ENCODE assay signal across 30 cellular contexts in genomic region chr18:35392375-35392774, GRCh38. TPM values are rescaled to one million over a fixed set of nuclear protein-coding genes. Genes with fewer than 3 reads are reported as not detected.
DNase-seq lines count a peak whose midpoint lies in the region; ATAC-seq, FAIRE-seq and TF ChIP-seq lines count a peak whose summit lies in the region.
"Had no signal": no experiment of that assay in that cellular context is flagged by ENCODE, and none has a peak within 500 bp of the region (broad histone marks: within the 10 kb centered on the region; RNA-seq: fewer than 3 reads in every experiment).

No MANE protein-coding gene starts in this region.

- H3K27me3 ChIP-seq in HepG2 (ENCODE audit: control insufficient read depth in 1 of 2, insufficient read depth in 2 of 2, low read length in 2 of 2) (no peaks in the 10 kb centered on the region), right lobe of liver (no peaks in the 10 kb centered on the region), K562 (ENCODE audit: control insufficient read depth in 2 of 2, insufficient read depth in 2 of 2, low read length in 2 of 2) (peaks cover 4% of the 10 kb centered on the region in 2 experiments; a peak in 3 of 5 replicates)
- H3K27me3 ChIP-seq: BE2C; BLaER1; BLaER1 treated with 17β-estradiol and CSF1 and Interleukin-3, amounts not matched to agents 10 nM and 100 nM had no signal

- BruUV-seq in HepG2 (replicated peaks; lab: Mats Ljungman, UMichigan) (no TSS peak), K562 (replicated peaks; lab: Mats Ljungman, UMichigan) (no TSS peak)

- no peak for TF ChIP-seq POLR2A in HepG2 (IDR thresholded peaks at IDR 0.05; ENCODE audit: insufficient read depth in 1 of 2, low read depth in 2 of 2, low read length in 2 of 2)
- TF ChIP-seq POLR2A in right lobe of liver (IDR thresholded peaks at IDR 0.05), result no peak
- no peak for TF ChIP-seq POLR2A in K562 (conservative IDR thresholded peaks at IDR 0.05)

- H3K4me2 ChIP-seq in HepG2 (ENCODE audit: low read depth, low read length) (no peak overlapping the region), K562 (ENCODE audit: insufficient read depth, low read length) (no peak overlapping the region)
- H3K4me2 ChIP-seq: A549; BLaER1; BLaER1 treated with 17β-estradiol and CSF1 and Interleukin-3, amounts not matched to agents 10 nM and 100 nM had no signal

- no peaks in the 10 kb centered on the region for H4K20me1 ChIP-seq in HepG2 (ENCODE audit: insufficient read depth, low read length)
- no peaks in the 10 kb centered on the region for H4K20me1 ChIP-seq in K562 (replicated peaks; ENCODE audit: control insufficient read depth, insufficient read depth, low read length)
- H4K20me1 ChIP-seq: BLaER1; BLaER1 treated with 17β-estradiol and CSF1 and Interleukin-3, amounts not matched to agents 10 nM and 100 nM had no signal

- H3K4me1 ChIP-seq in HepG2 (ENCODE audit: insufficient read depth, low read length), result no peaks in the 10 kb centered on the region
- no peaks in the 10 kb centered on the region for H3K4me1 ChIP-seq in right lobe of liver
- H3K4me1 ChIP-seq in K562 (replicated peaks in 1 of 2; ENCODE audit: control insufficient read depth in 2 of 2, insufficient read depth in 2 of 2, low read length in 2 of 2), result no peaks in the 10 kb centered on the region
- H3K4me1 ChIP-seq: BE2C, BLaER1, Caco-2 had no signal

- TF ChIP-seq EP300 in HepG2 (IDR thresholded peaks at IDR 0.05; ENCODE audit: low read depth in 2 of 2, low read length in 2 of 2), result no peak
- TF ChIP-seq EP300 in HepG2 (CRISPR knock-in tag; IDR thresholded peaks at IDR 0.05; ENCODE audit: borderline replicate concordance), result no peak
- no peak for TF ChIP-seq EP300 in K562 (IDR thresholded peaks at IDR 0.05; ENCODE audit: low read length)

- no peak overlapping the region for H3K9ac ChIP-seq in HepG2 (ENCODE audit: insufficient read depth, low read depth, low read length)
- H3K9ac ChIP-seq in K562 (ENCODE audit: insufficient read depth in 1 of 2, low read depth in 2 of 2, low read length in 2 of 2), result no peak overlapping the region
- H3K9ac ChIP-seq: BLaER1; BLaER1 treated with 17β-estradiol and CSF1 and Interleukin-3, amounts not matched to agents 10 nM and 100 nM had no signal

- no peak overlapping the region for H3K4me3 ChIP-seq in HepG2 (replicated peaks in 1 of 3; ENCODE audit: insufficient read depth in 1 of 3, low read depth in 2 of 3, low read length in 3 of 3)
- H3K4me3 ChIP-seq in right lobe of liver, result no peak overlapping the region
- H3K4me3 ChIP-seq in K562, result no peak overlapping the region
- H3K4me3 ChIP-seq: A549; BLaER1; BLaER1 treated with 17β-estradiol and CSF1 and Interleukin-3, amounts not matched to agents 10 nM and 100 nM had no signal

- H3K27ac ChIP-seq in HepG2 (ENCODE audit: extremely low read length, insufficient read depth, low read length) (no peak overlapping the region), right lobe of liver (no peak overlapping the region), K562 (ENCODE audit: extremely low read depth, low read depth, low read length) (no peak overlapping the region)
- H3K27ac ChIP-seq: 22Rv1; A549; BLaER1; BLaER1 treated with 17β-estradiol and CSF1 and Interleukin-3, amounts not matched to agents 10 nM and 100 nM; C4-2B had no signal

- FAIRE-seq in HepG2 (lab: Jason Lieb, UNC), result no peak
- FAIRE-seq in K562 (lab: Jason Lieb, UNC), result no peak
- FAIRE-seq: A204.1, A549 had no signal

- no peaks in the 10 kb centered on the region for H3K79me2 ChIP-seq in HepG2 (ENCODE audit: insufficient read depth, low read length)
- H3K79me2 ChIP-seq in K562 (ENCODE audit: control insufficient read depth, insufficient read depth, low read length), result no peaks in the 10 kb centered on the region

- TF ChIP-seq CTCF in HepG2 (CRISPR knock-in tag; IDR thresholded peaks at IDR 0.05), result no peak
- no peak for TF ChIP-seq CTCF in right lobe of liver (IDR thresholded peaks at IDR 0.05)
- TF ChIP-seq CTCF in K562 (IDR thresholded peaks at IDR 0.05 in 2 of 3, conservative IDR thresholded peaks at IDR 0.05 in 1 of 3; ENCODE audit: insufficient read depth in 2 of 3, low read depth in 1 of 3, low read length in 3 of 3), result no peak

- H3K36me3 ChIP-seq in HepG2 (replicated peaks in 1 of 2; ENCODE audit: control insufficient read depth in 1 of 2, insufficient read depth in 2 of 2, low read length in 2 of 2), result no peaks in the 10 kb centered on the region
- no peaks in the 10 kb centered on the region for H3K36me3 ChIP-seq in right lobe of liver
- H3K36me3 ChIP-seq in K562 (ENCODE audit: control insufficient read depth, insufficient read depth, low read length), result no peaks in the 10 kb centered on the region
- H3K36me3 ChIP-seq: BE2C; BLaER1; BLaER1 treated with 17β-estradiol and CSF1 and Interleukin-3, amounts not matched to agents 10 nM and 100 nM had no signal

- CTCF ChIA-PET in HepG2 (lab: Yijun Ruan, JAX; ENCODE audit: low intra/inter-chr PET ratio, low total read pairs) (no interaction called here), K562 (lab: Yijun Ruan, JAX; ENCODE audit: low intra/inter-chr PET ratio) (no interaction called here)

- intact Hi-C loops in HepG2 (cut with micrococcal nuclease; ENCODE audit: unreplicated experiment) (no loop called here), right lobe of liver (cut with DNase I) (loop anchor here in 1 of 2 donors (10.0 kb wide), 1 partner anchor 122 kb away; no protein-coding TSS in a partner anchor), K562 (cut with micrococcal nuclease) (no loop called here)

- DNase-seq in HepG2 (ENCODE audit: low spot score) (no peak), right lobe of liver (no peak), K562 (ENCODE audit: extremely low read depth in 1 of 4, low spot score in 3 of 4) (no peak)
- no peak for DNase-seq in activated CD4-positive, alpha-beta T cell treated with anti-CD3 and anti-CD28 coated beads, Interleukin-2, amount 50 U/mL, for 1 hour
- DNase-seq: 8988T; ACHN; AML-193; BE2C; C1 segment of cervical spinal cord; Caco-2; Calu3; CD4-positive, alpha-beta memory T cell; CD4-positive, alpha-beta T cell; CD4-positive, CD25-positive, alpha-beta regulatory T cell; CD8-positive, alpha-beta memory T cell; CD8-positive, alpha-beta T cell; COR-L47; DMS 273 treated with DMSO at 0.1 percent for 48 hours; DMS153; DMS53; DMS79; DMS79 treated with DMSO at 0.1 percent for 48 hours; DND-41; EL had no signal

- no peaks in the 10 kb centered on the region for H3K9me1 ChIP-seq in K562 (ENCODE audit: control insufficient read depth, insufficient read depth, low read length)

- POLR2A ChIA-PET in HepG2 (lab: Yijun Ruan, JAX) (no interaction called here), K562 (lab: Yijun Ruan, JAX) (no interaction called here)

- H3K9me3 ChIP-seq in HepG2 (ENCODE audit: low read length) (no peaks in the 10 kb centered on the region), right lobe of liver (no peaks in the 10 kb centered on the region), K562 (replicated peaks; ENCODE audit: control insufficient read depth, insufficient read depth, low read depth, low read length) (no peaks in the 10 kb centered on the region)
- H3K9me3 ChIP-seq: A549; BE2C; BLaER1; BLaER1 treated with 17β-estradiol and CSF1 and Interleukin-3, amounts not matched to agents 10 nM and 100 nM; Caco-2 had no signal

- in situ Hi-C loops in HepG2 (cut with HindIII; ENCODE audit: extremely low pct_ligation_motif_present, low pct_unique_long_range_greater_than_20kb) (loop anchor here (25.0 kb wide), 1 partner anchor 570 kb away; the partner anchor contains the start of gene RMP24), K562 (cut with MboI) (loop anchor here (10.0 kb wide), 1 partner anchor 362 kb away; no protein-coding TSS in a partner anchor)

- H2AFZ ChIP-seq in HepG2 (ENCODE audit: low read length) (no peak overlapping the region), K562 (ENCODE audit: low read depth, low read length) (no peak overlapping the region)

- no peak for ATAC-seq in HepG2
- ATAC-seq in right lobe of liver, result no peak
- ATAC-seq in K562, result no peak
- ATAC-seq: A549; CD8-positive, alpha-beta T cell had no signal

- no peak for TF ChIP-seq RAD21 in HepG2 (CRISPR knock-in tag; IDR thresholded peaks at IDR 0.05)
- no peak for TF ChIP-seq RAD21 in K562 (CRISPR knock-in tag; conservative IDR thresholded peaks at IDR 0.05 in 1 of 2, IDR thresholded peaks at IDR 0.05 in 1 of 2)

RNA-seq across cellular contexts. Expression of gene ZNF396, which starts 15.2 kb away (rescaled TPM):
- 0.75 and 1.6 TPM in 2 replicates for total RNA-seq in HepG2 (2016; rRNA removed; fragmentation: Illumina TruSeq; extraction: Trizol)
- total RNA-seq in HepG2 (2016; cell fraction: cytosol; rRNA removed; fragmentation: Illumina TruSeq; extraction: Trizol; ENCODE audit: low read depth), result 0.18 and 0.40 TPM in 2 replicates
- total RNA-seq in HepG2 (2016; cell fraction: insoluble cytoplasmic fraction; rRNA removed; fragmentation: Illumina TruSeq; extraction: Trizol), result 1.2 TPM in 2 replicates
- total RNA-seq in HepG2 (2016; cell fraction: membrane; rRNA removed; fragmentation: Illumina TruSeq; extraction: Trizol), result 0.69 and 0.93 TPM in 2 replicates
- total RNA-seq in HepG2 (2016; cell fraction: nucleus; rRNA removed; fragmentation: Illumina TruSeq; extraction: Trizol), result 0.78 and 1.1 TPM in 2 replicates
- polyA plus RNA-seq in HepG2 (2011; rRNA removed), result 0.25 and 0.47 TPM in 2 replicates
- 0.17 and 0.27 TPM in 2 replicates for polyA plus RNA-seq in HepG2 (2011; cell fraction: cytosol; rRNA removed)
- 0.31 and 0.80 TPM in 2 replicates for polyA plus RNA-seq in HepG2 (2011; cell fraction: nucleus; rRNA removed)
- polyA plus RNA-seq in HepG2 (2012), result 0.39 and 0.67 TPM in 2 replicates
- 0.05 and 0.12 TPM in 2 replicates for polyA plus RNA-seq in HepG2 (2016; cell fraction: cytosol; fragmentation: Illumina TruSeq; extraction: Trizol; ENCODE audit: low read depth)
- polyA plus RNA-seq in HepG2 (2016; cell fraction: insoluble cytoplasmic fraction; fragmentation: Illumina TruSeq; extraction: Trizol; ENCODE audit: low read depth), result 1.0 and 1.3 TPM in 2 replicates
- polyA plus RNA-seq in HepG2 (2016; cell fraction: membrane; fragmentation: Illumina TruSeq; extraction: Trizol; ENCODE audit: low read depth), result 0.16 and 0.18 TPM in 2 replicates
- 1.2 and 2.7 TPM in 2 replicates for polyA plus RNA-seq in HepG2 (2016; cell fraction: nucleus; fragmentation: Illumina TruSeq; extraction: Trizol; ENCODE audit: insufficient read depth, low read depth)
- 0.54 TPM in 1 of 2 replicates, not detected in the other for polyA minus RNA-seq in HepG2 (2011; rRNA and poly(A)+ RNA removed; ENCODE audit: low replicate concordance)
- polyA minus RNA-seq in HepG2 (2011; cell fraction: cytosol; rRNA and poly(A)+ RNA removed), result 0.20 TPM in 1 of 2 replicates, not detected in the other
- 1.0 and 1.7 TPM in 2 replicates for polyA minus RNA-seq in HepG2 (2011; cell fraction: nucleus; rRNA and poly(A)+ RNA removed)
- 1 to 10 TPM in 4 of 6 experiments, under 1 TPM in 2; 0.62 to 1.9 (median 1.5) TPM for total RNA-seq in right lobe of liver
- total RNA-seq in K562 (2011; cell fraction: chromatin; rRNA removed; ENCODE audit: low replicate concordance), result 1.9 and 3.1 TPM in 2 replicates
- 2.2 and 3.2 TPM in 2 replicates for total RNA-seq in K562 (2011; cell fraction: nucleolus; rRNA removed)
- total RNA-seq in K562 (2011; cell fraction: nucleoplasm; rRNA removed), result 2.9 and 4.5 TPM in 2 replicates
- total RNA-seq in K562 (2014; rRNA removed), result 0.73 and 1.6 TPM in 2 replicates
- total RNA-seq in K562 (2014; rRNA removed; fragmentation: Illumina TruSeq; extraction: Trizol), result 2.1 and 2.4 TPM in 2 replicates
- 1.3 and 1.4 TPM in 2 replicates for total RNA-seq in K562 (2015; rRNA removed; fragmentation: Illumina TruSeq; extraction: Trizol)
- total RNA-seq in K562 (2021), result 1.2 and 2.0 TPM in 2 replicates
- polyA plus RNA-seq in K562 (2011; rRNA removed), result 1.6 and 1.9 TPM in 2 replicates
- 0.40 and 0.80 TPM in 2 replicates for polyA plus RNA-seq in K562 (2011; cell fraction: cytosol; rRNA removed)
- 0.50 and 0.84 TPM in 2 replicates for polyA plus RNA-seq in K562 (2011; cell fraction: nucleus; rRNA removed)
- polyA plus RNA-seq in K562 (2012), result 1.3 and 3.4 TPM in 2 replicates
- polyA plus RNA-seq in K562 (2014; fragmentation: Illumina TruSeq; extraction: Trizol), result 1.9 and 2.1 TPM in 2 replicates
- polyA plus RNA-seq in K562 (2014; fragmentation: Nextera tagmentation; extraction: Ambion mirVana), result 1 to 10 TPM; 2.0 to 2.3 TPM
- 1.3 and 1.9 TPM in 2 replicates for polyA plus RNA-seq in K562 (2014; rRNA removed)
- 1.7 and 3.0 TPM in 2 replicates for polyA minus RNA-seq in K562 (2011; rRNA and poly(A)+ RNA removed)
- polyA minus RNA-seq in K562 (2011; cell fraction: cytosol; rRNA and poly(A)+ RNA removed), result 0.73 and 0.86 TPM in 2 replicates
- polyA minus RNA-seq in K562 (2011; cell fraction: nucleus; rRNA and poly(A)+ RNA removed), result 1.1 and 3.8 TPM in 2 replicates
- total RNA-seq: CD4-positive, CD25-positive, alpha-beta regulatory T cell; CD8-positive, alpha-beta T cell had no signal

RNA-seq across cellular contexts. Expression of gene ZNF24, which starts 48.2 kb away (rescaled TPM):
- total RNA-seq in HepG2 (2016; rRNA removed; fragmentation: Illumina TruSeq; extraction: Trizol), result 41.1 and 79.4 TPM in 2 replicates
- total RNA-seq in HepG2 (2016; cell fraction: cytosol; rRNA removed; fragmentation: Illumina TruSeq; extraction: Trizol; ENCODE audit: low read depth), result 3.0 and 3.5 TPM in 2 replicates
- total RNA-seq in HepG2 (2016; cell fraction: insoluble cytoplasmic fraction; rRNA removed; fragmentation: Illumina TruSeq; extraction: Trizol), result 42.2 and 74.3 TPM in 2 replicates
- 14.5 and 17.5 TPM in 2 replicates for total RNA-seq in HepG2 (2016; cell fraction: membrane; rRNA removed; fragmentation: Illumina TruSeq; extraction: Trizol)
- 38.9 and 40.1 TPM in 2 replicates for total RNA-seq in HepG2 (2016; cell fraction: nucleus; rRNA removed; fragmentation: Illumina TruSeq; extraction: Trizol)
- 15.3 and 19.5 TPM in 2 replicates for polyA plus RNA-seq in HepG2 (2011; rRNA removed)
- 6.8 and 11.2 TPM in 2 replicates for polyA plus RNA-seq in HepG2 (2011; cell fraction: cytosol; rRNA removed)
- polyA plus RNA-seq in HepG2 (2011; cell fraction: nucleus; rRNA removed), result 16.1 and 19.5 TPM in 2 replicates
- polyA plus RNA-seq in HepG2 (2012), result 20.6 and 22.9 TPM in 2 replicates
- polyA plus RNA-seq in HepG2 (2016; cell fraction: cytosol; fragmentation: Illumina TruSeq; extraction: Trizol; ENCODE audit: low read depth), result 1.2 and 1.3 TPM in 2 replicates
- polyA plus RNA-seq in HepG2 (2016; cell fraction: insoluble cytoplasmic fraction; fragmentation: Illumina TruSeq; extraction: Trizol; ENCODE audit: low read depth), result 47.3 and 52.5 TPM in 2 replicates
- 4.5 and 5.5 TPM in 2 replicates for polyA plus RNA-seq in HepG2 (2016; cell fraction: membrane; fragmentation: Illumina TruSeq; extraction: Trizol; ENCODE audit: low read depth)
- 35.4 and 37.7 TPM in 2 replicates for polyA plus RNA-seq in HepG2 (2016; cell fraction: nucleus; fragmentation: Illumina TruSeq; extraction: Trizol; ENCODE audit: insufficient read depth, low read depth)
- polyA minus RNA-seq in HepG2 (2011; rRNA and poly(A)+ RNA removed; ENCODE audit: low replicate concordance), result 21.1 and 37.0 TPM in 2 replicates
- polyA minus RNA-seq in HepG2 (2011; cell fraction: cytosol; rRNA and poly(A)+ RNA removed), result 18.9 and 21.4 TPM in 2 replicates
- 58.4 and 65.5 TPM in 2 replicates for polyA minus RNA-seq in HepG2 (2011; cell fraction: nucleus; rRNA and poly(A)+ RNA removed)
- 10 to 100 TPM; 17.7 to 31.5 (median 25.5) TPM for total RNA-seq in right lobe of liver
- total RNA-seq in K562 (2011; cell fraction: chromatin; rRNA removed; ENCODE audit: low replicate concordance), result 27.7 and 57.5 TPM in 2 replicates
- 17.0 and 21.7 TPM in 2 replicates for total RNA-seq in K562 (2011; cell fraction: nucleolus; rRNA removed)
- total RNA-seq in K562 (2011; cell fraction: nucleoplasm; rRNA removed), result 38.3 and 54.1 TPM in 2 replicates
- total RNA-seq in K562 (2014; rRNA removed), result 32.4 and 36.9 TPM in 2 replicates
- 67.4 and 76.1 TPM in 2 replicates for total RNA-seq in K562 (2014; rRNA removed; fragmentation: Illumina TruSeq; extraction: Trizol)
- total RNA-seq in K562 (2015; rRNA removed; fragmentation: Illumina TruSeq; extraction: Trizol), result 59.4 and 64.1 TPM in 2 replicates
- 69.8 and 72.8 TPM in 2 replicates for total RNA-seq in K562 (2021)
- 51.8 and 54.1 TPM in 2 replicates for polyA plus RNA-seq in K562 (2011; rRNA removed)
- 8.4 and 26.9 TPM in 2 replicates for polyA plus RNA-seq in K562 (2011; cell fraction: cytosol; rRNA removed)
- polyA plus RNA-seq in K562 (2011; cell fraction: nucleus; rRNA removed), result 43.7 and 72.4 TPM in 2 replicates
- 36.9 and 43.6 TPM in 2 replicates for polyA plus RNA-seq in K562 (2012)
- 43.7 and 52.3 TPM in 2 replicates for polyA plus RNA-seq in K562 (2014; fragmentation: Illumina TruSeq; extraction: Trizol)
- polyA plus RNA-seq in K562 (2014; fragmentation: Nextera tagmentation; extraction: Ambion mirVana), result 10 to 100 TPM; 51.6 to 72.2 TPM
- polyA plus RNA-seq in K562 (2014; rRNA removed), result 33.7 and 35.7 TPM in 2 replicates
- polyA minus RNA-seq in K562 (2011; rRNA and poly(A)+ RNA removed), result 77.5 and 93.1 TPM in 2 replicates
- polyA minus RNA-seq in K562 (2011; cell fraction: cytosol; rRNA and poly(A)+ RNA removed), result 20.0 and 25.0 TPM in 2 replicates
- 35.1 and 73.0 TPM in 2 replicates for polyA minus RNA-seq in K562 (2011; cell fraction: nucleus; rRNA and poly(A)+ RNA removed)

Comparison
In these comparisons a context has a peak if more than half of its experiments do, and no peak if none do; other contexts are left out.
1. Of the 241 proteins assayed by ChIP-seq in both HepG2 and K562: peak only in HepG2: none; only in K562: none; in both: ZNF12; in neither: 240.